In the genomic region with DNA sequence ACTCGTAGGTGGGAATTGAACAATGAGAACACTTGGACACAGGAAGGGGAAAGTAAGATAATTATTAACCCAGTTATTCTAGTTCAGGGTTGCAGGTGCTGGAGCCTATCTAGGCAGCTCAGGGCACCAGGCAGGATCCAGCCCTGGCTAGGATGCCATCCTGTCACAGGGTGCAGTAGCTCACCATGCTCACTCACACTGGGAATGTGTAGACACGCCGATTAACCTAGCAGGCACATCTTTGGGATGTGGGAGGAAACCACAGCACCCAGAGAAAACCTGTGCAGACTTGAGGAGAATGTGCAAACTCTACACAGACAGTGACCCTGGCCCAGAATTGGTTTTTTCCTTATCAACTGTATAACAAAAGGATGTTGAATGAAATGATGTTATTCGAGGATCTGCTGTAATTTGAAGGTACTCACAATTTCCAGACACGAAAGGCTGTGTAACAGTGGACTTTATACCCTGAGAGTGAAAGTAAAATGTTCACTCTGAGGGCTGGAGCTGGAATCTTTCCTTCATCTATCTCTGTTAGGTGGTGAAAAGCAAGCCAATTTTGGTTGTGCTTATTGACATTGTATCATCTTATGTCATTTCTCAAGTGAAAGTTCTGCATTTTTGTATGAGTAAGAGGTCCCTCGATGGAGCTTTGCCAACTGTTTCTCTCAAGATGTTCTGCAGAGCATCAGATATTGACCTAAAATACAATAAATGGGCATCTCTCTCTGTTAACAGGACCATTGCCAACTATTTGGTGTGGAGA, we compare ENCODE assay signal across 24 cellular contexts.
DNase-seq lines count a peak whose midpoint lies in the region; ATAC-seq, FAIRE-seq and TF ChIP-seq lines count a peak whose summit lies in the region.
"Had no signal": no experiment of that assay in that cellular context is flagged by ENCODE, and none has a peak within 500 bp of the region (broad histone marks: within the 10 kb centered on the region; RNA-seq: fewer than 3 reads in every experiment).

No MANE protein-coding gene starts in this region.

- H3K9me3 ChIP-seq in stomach smooth muscle (ENCODE audit: control insufficient read depth in 2 of 2, low read length in 2 of 2): no peaks in the 10 kb centered on the region
- H3K9me3 ChIP-seq: esophagus muscularis mucosa, heart right ventricle, neutrophil, right atrium auricular region, SJCRH30, tibial nerve had no signal

- peaks cover 2% of the 10 kb centered on the region for H3K4me1 ChIP-seq in stomach smooth muscle (ENCODE audit: control insufficient read depth, insufficient read depth, low read length)
- H3K4me1 ChIP-seq: heart right ventricle, right atrium auricular region, tibial nerve had no signal

- peak overlapping the region; percentile 24 for H3K27ac ChIP-seq in stomach smooth muscle (ENCODE audit: low read length)
- H3K27ac ChIP-seq: C4-2B, heart right ventricle, neutrophil, PC-9, right atrium auricular region, tibial nerve had no signal

- TF ChIP-seq CTCF in bronchial epithelial cell (IDR thresholded peaks at IDR 0.05; ENCODE audit: insufficient read depth, low read length, severe bottlenecking): no peak

- peaks cover 8% of the 10 kb centered on the region for H3K4me1 Mint-ChIP-seq in activated naive CD8-positive, alpha-beta T cell treated with anti-CD3 and anti-CD28 coated beads, Interleukin-2, amount 50 U/mL, for 24 hours
- peaks cover 6% of the 10 kb centered on the region for H3K4me1 Mint-ChIP-seq in activated naive CD8-positive, alpha-beta T cell treated with anti-CD3 and anti-CD28 coated beads for 36 hours

- FAIRE-seq in bronchial epithelial cell (lab: Jason Lieb, UNC): no peak

- H3K9me3 Mint-ChIP-seq in activated naive CD8-positive, alpha-beta T cell treated with anti-CD3 and anti-CD28 coated beads, Interleukin-2, amount 50 U/mL, for 24 hours: no peaks in the 10 kb centered on the region
- H3K9me3 Mint-ChIP-seq in activated naive CD8-positive, alpha-beta T cell treated with anti-CD3 and anti-CD28 coated beads for 36 hours: peaks cover 1% of the 10 kb centered on the region
- H3K9me3 Mint-ChIP-seq: activated T-cell treated with anti-CD3 and anti-CD28 coated beads, Interleukin-2, amount 50 U/mL, for 72 hours had no signal

- no peak for DNase-seq in activated naive CD8-positive, alpha-beta T cell treated with anti-CD3 and anti-CD28 coated beads, Interleukin-2, amount 50 U/mL, for 24 hours
- DNase-seq in activated naive CD8-positive, alpha-beta T cell treated with anti-CD3 and anti-CD28 coated beads for 36 hours: no peak
- peak; percentile 59 for DNase-seq in bronchial epithelial cell (ENCODE audit: low read depth)
- DNase-seq in left lobe of liver (ENCODE audit: low spot score): peak; percentile 43
- DNase-seq in amygdala (lab: John Stamatoyannopoulos, UW): no peak
- DNase-seq in NCI-H524 treated with DMSO at 0.1 percent for 48 hours (lab: John Stamatoyannopoulos, UW): no peak
- DNase-seq: activated CD4-positive, CD25-positive, alpha-beta regulatory T cell; activated CD8-positive, alpha-beta memory T cell treated with anti-CD3 and anti-CD28 coated beads for 24 hours; activated T-cell treated with anti-CD3 and anti-CD28 coated beads, Interleukin-2, amount 50 U/mL, for 72 hours; DMS79 treated with DMSO at 0.1 percent for 48 hours; heart right ventricle; Kasumi-1; NCI-H69; PC-9; SJCRH30; stimulated activated naive CD4-positive, alpha-beta T cell had no signal

- no peak overlapping the region for H3K27ac Mint-ChIP-seq in activated naive CD8-positive, alpha-beta T cell treated with anti-CD3 and anti-CD28 coated beads, Interleukin-2, amount 50 U/mL, for 24 hours
- no peak overlapping the region for H3K27ac Mint-ChIP-seq in activated naive CD8-positive, alpha-beta T cell treated with anti-CD3 and anti-CD28 coated beads for 36 hours
- H3K27ac Mint-ChIP-seq: activated naive CD8-positive, alpha-beta T cell; activated T-cell treated with anti-CD3 and anti-CD28 coated beads, Interleukin-2, amount 50 U/mL, for 72 hours had no signal

- H3K4me3 ChIP-seq in bronchial epithelial cell (ENCODE audit: low read depth, low read length): no peak overlapping the region
- peak overlapping the region; percentile 7 to 29 for H3K4me3 ChIP-seq in stomach smooth muscle (ENCODE audit: low read length in 2 of 2)
- H3K4me3 ChIP-seq: esophagus muscularis mucosa, heart right ventricle, PC-9, right atrium auricular region, SJCRH30, tibial nerve had no signal

- H3K27me3 Mint-ChIP-seq in activated naive CD8-positive, alpha-beta T cell treated with anti-CD3 and anti-CD28 coated beads, Interleukin-2, amount 50 U/mL, for 24 hours: no peaks in the 10 kb centered on the region
- no peaks in the 10 kb centered on the region for H3K27me3 Mint-ChIP-seq in activated naive CD8-positive, alpha-beta T cell treated with anti-CD3 and anti-CD28 coated beads for 36 hours
- H3K27me3 Mint-ChIP-seq: activated naive CD8-positive, alpha-beta T cell had no signal

- peak; percentile 43 for ATAC-seq in activated naive CD8-positive, alpha-beta T cell treated with anti-CD3 and anti-CD28 coated beads, Interleukin-2, amount 50 U/mL, for 24 hours
- ATAC-seq in left lobe of liver: peak; percentile 90
- ATAC-seq in HG03025 (IDR thresholded peaks at IDR 0.05; ENCODE audit: low FRiP score, unreplicated experiment): no peak
- ATAC-seq: activated T-cell treated with anti-CD3 and anti-CD28 coated beads, Interleukin-2, amount 50 U/mL, for 72 hours; heart right ventricle had no signal

- no peaks in the 10 kb centered on the region for H3K27me3 ChIP-seq in bronchial epithelial cell (ENCODE audit: control insufficient read depth, insufficient read depth, low read length)
- H3K27me3 ChIP-seq in stomach smooth muscle (ENCODE audit: control insufficient read depth in 1 of 2, insufficient read depth in 2 of 2, low read length in 2 of 2): peaks cover 0 to 3% of the 10 kb centered on the region in 2 donors
- H3K27me3 ChIP-seq: esophagus muscularis mucosa, neutrophil, right atrium auricular region, SJCRH30, tibial nerve had no signal

- no peak overlapping the region for H3K4me3 Mint-ChIP-seq in activated naive CD8-positive, alpha-beta T cell treated with anti-CD3 and anti-CD28 coated beads, Interleukin-2, amount 50 U/mL, for 24 hours
- no peak overlapping the region for H3K4me3 Mint-ChIP-seq in activated naive CD8-positive, alpha-beta T cell treated with anti-CD3 and anti-CD28 coated beads for 36 hours
- H3K4me3 Mint-ChIP-seq: activated naive CD8-positive, alpha-beta T cell; activated T-cell treated with anti-CD3 and anti-CD28 coated beads, Interleukin-2, amount 50 U/mL, for 72 hours had no signal

- H3K36me3 Mint-ChIP-seq in activated naive CD8-positive, alpha-beta T cell treated with anti-CD3 and anti-CD28 coated beads, Interleukin-2, amount 50 U/mL, for 24 hours (ENCODE audit: low read depth): peaks cover 16% of the 10 kb centered on the region
- H3K36me3 Mint-ChIP-seq in activated naive CD8-positive, alpha-beta T cell treated with anti-CD3 and anti-CD28 coated beads for 36 hours: peaks cover 24% of the 10 kb centered on the region
- H3K36me3 Mint-ChIP-seq: activated naive CD8-positive, alpha-beta T cell had no signal

- H3K36me3 ChIP-seq in bronchial epithelial cell (ENCODE audit: control insufficient read depth, insufficient read depth, low read length): no peaks in the 10 kb centered on the region
- H3K36me3 ChIP-seq in stomach smooth muscle (ENCODE audit: control insufficient read depth in 2 of 2, insufficient read depth in 2 of 2, low read length in 2 of 2): no peaks in the 10 kb centered on the region
- H3K36me3 ChIP-seq: esophagus muscularis mucosa, heart right ventricle, neutrophil, right atrium auricular region, SJCRH30, tibial nerve had no signal

- no peak overlapping the region for H3K9ac ChIP-seq in stomach smooth muscle (ENCODE audit: low read length in 2 of 2)

Comparison
In these comparisons a context has a peak if more than half of its experiments do, and no peak if none do; other contexts are left out.
1. DNase-seq: peak in bronchial epithelial cell (single experiment) and left lobe of liver (single experiment); none in activated naive CD8-positive, alpha-beta T cell treated with anti-CD3 and anti-CD28 coated beads, Interleukin-2, amount 50 U/mL, for 24 hours (single experiment), activated naive CD8-positive, alpha-beta T cell treated with anti-CD3 and anti-CD28 coated beads for 36 hours (single experiment), amygdala (0 of 56) and NCI-H524 treated with DMSO at 0.1 percent for 48 hours (single experiment).